ENCODE assay signal across 9 cellular contexts in the genomic region with DNA sequence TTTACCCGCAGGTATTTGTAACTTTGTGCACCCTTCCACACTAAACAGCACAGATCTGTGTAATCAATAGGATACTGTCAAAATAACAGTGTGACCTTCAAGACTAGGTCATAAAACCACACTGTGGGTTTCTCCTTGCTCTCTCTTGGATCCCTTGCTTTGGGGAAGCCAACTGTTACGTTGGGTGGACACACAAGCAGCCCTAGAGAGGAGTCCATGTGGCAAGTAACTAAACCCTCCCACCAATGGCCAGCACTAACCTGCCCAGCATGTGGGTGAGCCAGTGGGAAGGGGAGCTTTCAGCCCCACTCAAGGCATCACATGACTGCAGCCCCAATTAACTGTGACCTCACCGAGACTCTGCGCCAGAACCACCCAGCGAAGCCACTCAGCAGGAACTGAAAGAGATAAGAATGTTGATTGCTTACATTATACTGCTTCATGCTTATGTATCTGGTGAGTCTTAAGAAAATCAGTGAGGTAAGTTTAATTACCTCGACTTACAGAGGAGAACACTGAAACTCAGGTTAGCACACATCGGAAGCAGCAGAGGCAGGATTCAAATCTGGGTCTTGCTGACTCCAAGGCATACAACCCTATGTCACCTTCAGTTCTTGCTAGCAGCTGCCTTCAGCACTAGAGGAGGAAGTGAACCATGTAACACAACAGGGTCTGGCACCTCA.
A peak's percentile ranks its signal among the peaks of the same experiment; 100 is the strongest.
DNase-seq lines count a peak whose midpoint lies in the region; ATAC-seq and TF ChIP-seq lines count a peak whose summit lies in the region.
"Had no signal": no experiment of that assay in that cellular context is flagged by ENCODE, and none has a peak within 500 bp of the region (broad histone marks: within the 10 kb centered on the region; RNA-seq: fewer than 3 reads in every experiment).

No MANE protein-coding gene starts in this region.

- peak overlapping the region; percentile 10; the same call in 1 of the 2 replicates for H3K9ac ChIP-seq in SU-DHL-6 (ENCODE audit: low read length)

- no peaks in the 10 kb centered on the region for H3K36me3 ChIP-seq in SU-DHL-6 (ENCODE audit: low read length)
- H3K36me3 ChIP-seq: cardiac muscle cell had no signal

- no peaks in the 10 kb centered on the region for H3K27me3 ChIP-seq in SU-DHL-6 (ENCODE audit: low read length)
- H3K27me3 ChIP-seq: cardiac muscle cell had no signal

- no peaks in the 10 kb centered on the region for H3K79me2 ChIP-seq in SU-DHL-6 (ENCODE audit: insufficient read depth, low read length)

- H3K4me2 ChIP-seq in SU-DHL-6 (ENCODE audit: low read depth, low read length, poor library complexity, severe bottlenecking), result peak overlapping the region; percentile 50

- H3K9me3 ChIP-seq in SU-DHL-6 (ENCODE audit: insufficient read depth, low read length), result no peaks in the 10 kb centered on the region

- TF ChIP-seq CTCF in SU-DHL-6 (IDR thresholded peaks at IDR 0.05; ENCODE audit: insufficient read depth, low read length, poor library complexity, severe bottlenecking), result no peak

- peak overlapping the region; percentile 21 for H2AFZ ChIP-seq in SU-DHL-6 (ENCODE audit: low read depth, low read length, severe bottlenecking)

- DNase-seq in DMS53 treated with DMSO at 0.1 percent for 48 hours (lab: John Stamatoyannopoulos, UW; ENCODE audit: unreplicated experiment) (peak; percentile 70), left kidney (ENCODE audit: low read depth, low spot score) (peak; percentile 60), middle frontal gyrus (ENCODE audit: extremely low spot score, low spot score) (no peak), anterior cingulate cortex (lab: John Stamatoyannopoulos, UW) (no peak), hepatic stellate cell (ENCODE audit: low spot score) (no peak)

- H3F3A ChIP-seq in SU-DHL-6 (ENCODE audit: insufficient read depth), result no peaks in the 10 kb centered on the region

- peak; percentile 74 for ATAC-seq in GM19372 (IDR thresholded peaks at IDR 0.05; ENCODE audit: low read depth, unreplicated experiment)
- peak; percentile 86 for ATAC-seq in HG03175 (IDR thresholded peaks at IDR 0.05; ENCODE audit: unreplicated experiment)

- no peak overlapping the region for H3K4me3 ChIP-seq in SU-DHL-6 (ENCODE audit: insufficient read depth, low read length, poor library complexity, severe bottlenecking)
- H3K4me3 ChIP-seq: cardiac muscle cell had no signal

- no peaks in the 10 kb centered on the region for H4K20me1 ChIP-seq in SU-DHL-6 (ENCODE audit: low read depth, low read length)

- no peaks in the 10 kb centered on the region for H3K9me2 ChIP-seq in SU-DHL-6 (replicated peaks; ENCODE audit: insufficient read depth, low read length)

- H3K27ac ChIP-seq in SU-DHL-6 (ENCODE audit: low read depth, low read length), result peak overlapping the region; percentile 17; the same call in 1 of the 2 replicates
- H3K27ac ChIP-seq: cardiac muscle cell had no signal

Comparison
In these comparisons a context has a peak if more than half of its experiments do, and no peak if none do; other contexts are left out.
1. DNase-seq: peak in DMS53 treated with DMSO at 0.1 percent for 48 hours (single experiment) and left kidney (single experiment); none in middle frontal gyrus (single experiment), anterior cingulate cortex (0 of 58) and hepatic stellate cell (single experiment).